In genomic region chr3:112136959-112137693, GRCh38 we compare ENCODE assay signal across 8 cellular contexts. TPM values are rescaled to one million over a fixed set of nuclear protein-coding genes. Genes with fewer than 3 reads are reported as not detected.
A peak's percentile ranks its signal among the peaks of the same experiment; 100 is the strongest.
DNase-seq lines count a peak whose midpoint lies in the region; ATAC-seq, FAIRE-seq and TF ChIP-seq lines count a peak whose summit lies in the region.

No MANE protein-coding gene starts in this region.

- TF ChIP-seq POLR2A in GM12878 (IDR thresholded peaks at IDR 0.05; ENCODE audit: low read depth, low read length) (peak; percentile 67), testis (IDR thresholded peaks at IDR 0.05) (no peak)

- peak; percentile 14 for ATAC-seq in HG03442 (IDR thresholded peaks at IDR 0.05; ENCODE audit: unreplicated experiment)
- peak; percentile 42 for ATAC-seq in GM12878

- H3K27ac ChIP-seq in GM12878 (ENCODE audit: control insufficient read depth, insufficient read depth) = peak overlapping the region; percentile 99
- no peak overlapping the region for H3K27ac ChIP-seq in kidney (ENCODE audit: low read depth in 2 of 2, low read length in 2 of 2)
- no peak overlapping the region for H3K27ac ChIP-seq in testis

- in situ Hi-C loops in GM12878 (cut with MboI) = loop anchor here (5.0 kb wide), 1 partner anchor 155 kb away; the partner anchor contains the start of gene SLC9C1

- CTCF ChIA-PET in GM12878 (lab: Yijun Ruan, JAX) = interaction anchor here (0.7 to 18.1 kb wide), 34 partner anchors 9 to 856 kb away, joined by 3 to 226 read pairs (median 6); partner anchors contain the start of genes CD200 and SLC9C1

- H4K20me1 ChIP-seq in GM12878 (ENCODE audit: control insufficient read depth, insufficient read depth) = no peaks in the 10 kb centered on the region

- RAD21 ChIA-PET in GM12878 (lab: Charles Lee; ENCODE audit: unreplicated experiment) = interaction anchor here (0.6 to 17.9 kb wide), 31 partner anchors 9 to 506 kb away, joined by 3 to 457 read pairs (median 8); partner anchors contain the start of genes ATG3, CD200, SLC35A5 and SLC9C1

- BruUV-seq in GM12878 (replicated peaks; lab: Mats Ljungman, UMichigan) = no TSS peak

- TF ChIP-seq CTCF in GM12878 (IDR thresholded peaks at IDR 0.05 in 2 of 3, conservative IDR thresholded peaks at IDR 0.05 in 1 of 3; ENCODE audit: control insufficient read depth in 2 of 3, extremely low read depth in 1 of 3, insufficient read depth in 1 of 3, low read depth in 3 of 3, low read length in 3 of 3) (peak; percentile 67 to 88 (median 81); a peak in 5 of 6 replicates), kidney (IDR thresholded peaks at IDR 0.05; ENCODE audit: borderline replicate concordance, extremely low read depth, insufficient read depth) (peak; percentile 41), testis (IDR thresholded peaks at IDR 0.05) (peak in 2 of 3 experiments; percentile 8 to 22)

- H3K9me3 ChIP-seq in GM12878 (replicated peaks; ENCODE audit: control insufficient read depth, insufficient read depth, low read length) (no peaks in the 10 kb centered on the region), kidney (ENCODE audit: control insufficient read depth in 1 of 2, low read length in 2 of 2) (no peaks in the 10 kb centered on the region), testis (no peaks in the 10 kb centered on the region)

- SMC1A ChIA-PET in GM12878 (lab: Charles Lee; ENCODE audit: uncharacterized antibody, unreplicated experiment) = interaction anchor here (0.6 to 18.5 kb wide), 40 partner anchors 11 to 597 kb away, joined by 3 to 489 read pairs (median 6); partner anchors contain the start of genes BTLA, CD200 and SLC9C1

- H3K9ac ChIP-seq in GM12878 (ENCODE audit: control insufficient read depth, insufficient read depth, low read length) (peak overlapping the region; percentile 69), kidney (ENCODE audit: low read length in 2 of 2) (no peak overlapping the region)

- H3K4me3 ChIP-seq in GM12878 = no peak overlapping the region
- no peak overlapping the region for H3K4me3 ChIP-seq in kidney (ENCODE audit: low read length in 2 of 2)
- H3K4me3 ChIP-seq in testis = no peak overlapping the region

- H3K4me1 ChIP-seq in GM12878 (ENCODE audit: control insufficient read depth, insufficient read depth, low read length) = peaks cover 47% of the 10 kb centered on the region
- H3K4me1 ChIP-seq in kidney (ENCODE audit: control insufficient read depth in 1 of 2, insufficient read depth in 1 of 2, low read depth in 1 of 2, low read length in 2 of 2) = peaks cover 0 to 3% of the 10 kb centered on the region in 2 donors
- H3K4me1 ChIP-seq in testis = peaks cover 3% of the 10 kb centered on the region

- peak overlapping the region; percentile 76 for H2AFZ ChIP-seq in GM12878 (ENCODE audit: control insufficient read depth, low read depth, low read length)

- 0 out of 4 replicates have a peak, but pooled peaks of 1 of the 2 experiments have one; percentile 32 for TF ChIP-seq EP300 in GM12878 (IDR thresholded peaks at IDR 0.05; ENCODE audit: borderline replicate concordance in 1 of 2, control insufficient read depth in 1 of 2, low read depth in 2 of 2, low read length in 2 of 2)

- peaks cover 31% of the 10 kb centered on the region for H3K79me2 ChIP-seq in GM12878 (ENCODE audit: control insufficient read depth, insufficient read depth, low read length)

- 2% methylated on average over 5 of the region's 5 CpGs for WGBS in GM12878 (ENCODE audit: insufficient coverage, insufficient replicate concordance, low lambda C conversion rate, missing lambda C conversion rate)
- 49 to 55% methylated on average over 5 of the region's 5 CpGs for WGBS in testis, 2 donors

- H3K4me2 ChIP-seq in GM12878 (ENCODE audit: control insufficient read depth, insufficient read depth) = peak overlapping the region; percentile 86

- TF ChIP-seq RAD21 in GM12878 (IDR thresholded peaks at IDR 0.05; ENCODE audit: insufficient read depth, low read depth, low read length) = peak; percentile 94

- FAIRE-seq in A204.1 (lab: Jason Lieb, UNC) (peak; percentile 29), GM12878 (lab: Jason Lieb, UNC) (no peak), kidney (lab: Jason Lieb, UNC) (peak; percentile 6)

- POLR2A ChIA-PET in GM12878 (lab: Charles Lee) = interaction anchor here (1.0 to 12.8 kb wide), 8 partner anchors 12 to 384 kb away, joined by 3 to 345 read pairs (median 5); partner anchors contain the start of genes BTLA and CD200

- intact Hi-C loops in GM12878 (cut with micrococcal nuclease; ENCODE audit: unreplicated experiment) = loop anchor here (1.0 to 10.0 kb wide), 6 partner anchors 157 to 394 kb away; partner anchors contain the start of genes BTLA and SLC9C1
- intact Hi-C loops in kidney (cut with DNase I) = no loop called here
- intact Hi-C loops in testis (cut with DNase I; ENCODE audit: low total_unique reads) = no loop called here

- H3K36me3 ChIP-seq in GM12878 (ENCODE audit: control insufficient read depth in 2 of 2, insufficient read depth in 2 of 2, low read length in 1 of 2) (no peaks in the 10 kb centered on the region), kidney (ENCODE audit: control insufficient read depth in 1 of 2, insufficient read depth in 2 of 2, low read length in 2 of 2) (no peaks in the 10 kb centered on the region), testis (ENCODE audit: low read depth, missing control alignments) (no peaks in the 10 kb centered on the region)

- peak; percentile 31 for DNase-seq in GM03348 (ENCODE audit: low spot score)
- DNase-seq in NOMO-1 (lab: John Stamatoyannopoulos, UW; ENCODE audit: unreplicated experiment in 2 of 2) = peak; percentile 27 to 59
- no peak for DNase-seq in GM12878 (ENCODE audit: low read depth, low spot score)
- DNase-seq in kidney = no peak
- DNase-seq in testis = peak; percentile 61
- DNase-seq in effector CD8-positive, alpha-beta T cell (lab: John Stamatoyannopoulos, UW) = no peak

- no peaks in the 10 kb centered on the region for H3K27me3 ChIP-seq in GM12878 (replicated peaks in 1 of 2; ENCODE audit: control insufficient read depth in 2 of 2, insufficient read depth in 2 of 2, low read length in 1 of 2)
- no peaks in the 10 kb centered on the region for H3K27me3 ChIP-seq in testis

TF ChIP-seq in GM12878, 131 proteins besides CTCF, POLR2A, EP300 and RAD21 (continues in another document):
- TF ChIP-seq, protein P1, sequence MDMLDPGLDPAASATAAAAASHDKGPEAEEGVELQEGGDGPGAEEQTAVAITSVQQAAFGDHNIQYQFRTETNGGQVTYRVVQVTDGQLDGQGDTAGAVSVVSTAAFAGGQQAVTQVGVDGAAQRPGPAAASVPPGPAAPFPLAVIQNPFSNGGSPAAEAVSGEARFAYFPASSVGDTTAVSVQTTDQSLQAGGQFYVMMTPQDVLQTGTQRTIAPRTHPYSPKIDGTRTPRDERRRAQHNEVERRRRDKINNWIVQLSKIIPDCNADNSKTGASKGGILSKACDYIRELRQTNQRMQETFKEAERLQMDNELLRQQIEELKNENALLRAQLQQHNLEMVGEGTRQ (IDR thresholded peaks at IDR 0.05; ENCODE audit: borderline replicate concordance, low read depth, low read length) = no peak
- TF ChIP-seq SMC3 (IDR thresholded peaks at IDR 0.05; ENCODE audit: borderline replicate concordance, low read length) (peak; percentile 72; the same call in 1 of the 2 replicates), HDGF (IDR thresholded peaks at IDR 0.05) (peak; percentile 84), BACH1 (IDR thresholded peaks at IDR 0.05; ENCODE audit: borderline replicate concordance) (0 out of 2 replicates have a peak, but pooled peaks have one; percentile 49)

RNA-seq across cellular contexts. Expression of gene GCSAM, which starts 4.1 kb away (rescaled TPM):
- total RNA-seq in GM12878 (2013; cell fraction: nucleolus; rRNA removed) = 169 and 182 TPM in 2 replicates
- 88.3 and 106 TPM in 2 replicates for total RNA-seq in GM12878 (2014; rRNA removed)
- 101 and 110 TPM in 2 replicates for total RNA-seq in GM12878 (2014; rRNA removed; fragmentation: Illumina TruSeq; extraction: Trizol)
- 81.5 and 100 TPM in 2 replicates for total RNA-seq in GM12878 (2021)
- polyA plus RNA-seq in GM12878 (2011; ENCODE audit: low read depth) = 153 TPM
- polyA plus RNA-seq in GM12878 (2011; rRNA removed) = 407 and 443 TPM in 2 replicates
- 232 and 305 TPM in 2 replicates for polyA plus RNA-seq in GM12878 (2011; cell fraction: cytosol; rRNA removed)
- 125 and 223 TPM in 2 replicates for polyA plus RNA-seq in GM12878 (2011; cell fraction: nucleus; rRNA removed)
- polyA plus RNA-seq in GM12878 (2012) = 108 and 227 TPM in 2 replicates
- 204 and 282 TPM in 2 replicates for polyA plus RNA-seq in GM12878 (2014; fragmentation: Illumina TruSeq; extraction: Trizol)
- polyA plus RNA-seq in GM12878 (2014; fragmentation: Nextera tagmentation; extraction: Ambion mirVana) = 100 to 1,000 TPM; 127 to 168 TPM
- polyA plus RNA-seq in GM12878 (2014; rRNA removed) = 99.5 and 114 TPM in 2 replicates
- 10 to 100 TPM; 85.4 to 89.0 TPM for polyA plus RNA-seq in GM12878 (2016; fragmentation: Nextera tagmentation; extraction: Ambion mirVana)
- 212 and 219 TPM in 2 replicates for polyA minus RNA-seq in GM12878 (2011; rRNA and poly(A)+ RNA removed)
- polyA minus RNA-seq in GM12878 (2011; cell fraction: cytosol; rRNA and poly(A)+ RNA removed) = 54.7 and 59.2 TPM in 2 replicates
- 48.6 and 51.3 TPM in 2 replicates for polyA minus RNA-seq in GM12878 (2011; cell fraction: nucleus; rRNA and poly(A)+ RNA removed)
- 0.88 TPM for total RNA-seq in kidney
- not detected for polyA plus RNA-seq in kidney (ENCODE audit: insufficient read depth, low read depth, low replicate concordance)
- total RNA-seq in testis = under 1 TPM; 0.06 to 0.63 TPM
- 0.42 TPM for polyA plus RNA-seq in testis (ENCODE audit: insufficient read depth, low read depth, low replicate concordance)

RNA-seq across cellular contexts. Expression of gene C3orf52, which starts 50.9 kb away (rescaled TPM):
- 52.9 TPM in 2 replicates for total RNA-seq in GM12878 (2013; cell fraction: nucleolus; rRNA removed)
- 0.45 and 0.71 TPM in 2 replicates for total RNA-seq in GM12878 (2014; rRNA removed)
- total RNA-seq in GM12878 (2014; rRNA removed; fragmentation: Illumina TruSeq; extraction: Trizol) = 0.54 and 0.55 TPM in 2 replicates
- total RNA-seq in GM12878 (2021) = 0.15 and 0.19 TPM in 2 replicates
- 2.1 TPM for polyA plus RNA-seq in GM12878 (2011; ENCODE audit: low read depth)
- 1.9 and 2.3 TPM in 2 replicates for polyA plus RNA-seq in GM12878 (2011; rRNA removed)
- polyA plus RNA-seq in GM12878 (2011; cell fraction: cytosol; rRNA removed) = 0.80 and 1.2 TPM in 2 replicates
- 2.3 and 4.2 TPM in 2 replicates for polyA plus RNA-seq in GM12878 (2011; cell fraction: nucleus; rRNA removed)
- 2.4 and 4.8 TPM in 2 replicates for polyA plus RNA-seq in GM12878 (2012)
- polyA plus RNA-seq in GM12878 (2014; fragmentation: Illumina TruSeq; extraction: Trizol) = 0.21 and 0.29 TPM in 2 replicates
- 1 to 10 TPM in 1 of 2 experiments, under 1 TPM in 1; 0.93 to 1.1 TPM for polyA plus RNA-seq in GM12878 (2014; fragmentation: Nextera tagmentation; extraction: Ambion mirVana)
- 0.24 and 0.53 TPM in 2 replicates for polyA plus RNA-seq in GM12878 (2014; rRNA removed)
- 1 to 10 TPM; 1.8 TPM for polyA plus RNA-seq in GM12878 (2016; fragmentation: Nextera tagmentation; extraction: Ambion mirVana)
- 4.0 and 7.6 TPM in 2 replicates for polyA minus RNA-seq in GM12878 (2011; rRNA and poly(A)+ RNA removed)
- 0.67 and 0.94 TPM in 2 replicates for polyA minus RNA-seq in GM12878 (2011; cell fraction: cytosol; rRNA and poly(A)+ RNA removed)
- 9.3 and 9.6 TPM in 2 replicates for polyA minus RNA-seq in GM12878 (2011; cell fraction: nucleus; rRNA and poly(A)+ RNA removed)
- total RNA-seq in kidney = 5.2 TPM
- polyA plus RNA-seq in kidney (ENCODE audit: insufficient read depth, low read depth, low replicate concordance) = 3.8 TPM
- 10 to 100 TPM in 1 of 2 donors, 1 to 10 TPM in 1; 6.8 to 13.2 TPM for total RNA-seq in testis
- polyA plus RNA-seq in testis (ENCODE audit: insufficient read depth, low read depth, low replicate concordance) = 5.7 TPM

Comparison
In these comparisons a context has a peak if more than half of its experiments do, and no peak if none do; other contexts are left out.
1. DNase-seq: peak in GM03348 (single experiment), NOMO-1 (2 of 2) and testis (single experiment); none in GM12878 (single experiment), kidney (single experiment) and effector CD8-positive, alpha-beta T cell (single experiment).
2. CTCF ChIP-seq: peak in every context shown above with its lines; median percentile 81 in GM12878; 41 in kidney; 15 in testis.
3. RNA of gene GCSAM, which starts 4.1 kb away (total RNA-seq): 81.5 to 182 TPM in GM12878; 0.88 TPM in kidney (single experiment) and 0.06 to 0.63 TPM in testis; every median in the first group is over 10 times any median in the second.